Comparison of ENCODE assay signal across 15 cellular contexts in the genomic region with DNA sequence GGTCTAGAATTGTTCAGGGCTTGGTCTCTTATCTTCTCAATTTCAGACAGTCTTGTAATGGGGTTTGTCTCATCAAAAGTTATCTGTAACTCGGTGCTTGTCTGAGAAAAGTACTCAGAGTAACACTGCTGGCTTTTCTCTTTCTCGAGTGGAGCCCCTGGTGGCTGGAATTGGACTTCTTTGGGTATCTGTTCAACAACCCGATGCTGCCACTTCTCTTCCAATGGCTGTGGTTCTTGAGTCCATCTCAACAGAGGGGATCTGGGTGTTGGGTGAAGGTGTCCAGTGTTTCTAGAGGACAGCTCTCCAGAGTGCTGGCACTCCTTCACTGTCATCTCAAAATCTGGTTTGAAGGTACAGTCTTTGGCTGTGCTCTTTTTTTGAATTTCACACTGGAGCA. TPM values are rescaled to one million over a fixed set of nuclear protein-coding genes. Genes with fewer than 3 reads are reported as not detected.
DNase-seq lines count a peak whose midpoint lies in the region; ATAC-seq and TF ChIP-seq lines count a peak whose summit lies in the region.
"Had no signal": no experiment of that assay in that cellular context is flagged by ENCODE, and none has a peak within 500 bp of the region (broad histone marks: within the 10 kb centered on the region; RNA-seq: fewer than 3 reads in every experiment).

No MANE protein-coding gene starts in this region.

- H3F3A ChIP-seq in PC-3 (ENCODE audit: low read length, unreplicated experiment), result no peaks in the 10 kb centered on the region

- H3K4me1 Mint-ChIP-seq in endodermal cell (no peaks in the 10 kb centered on the region), osteocyte (ENCODE audit: unreplicated experiment) (peaks cover 6% of the 10 kb centered on the region)
- H3K4me1 Mint-ChIP-seq in activated T-helper 2 cell treated with anti-CD3 and anti-CD28 coated beads, Interferon-gamma antibody, Interleukin-2, Interleukin-4, amounts not matched to agents 10 μg/mL and 5 μg/mL and 100 μg/mL, durations not matched to agents 14 hours and 24 hours and 36 hours (ENCODE audit: low read depth), result no peaks in the 10 kb centered on the region

- CTCF ChIA-PET in PC-3 (lab: Charles Lee), result no interaction called here

- TF ChIP-seq CTCF in PC-3 (conservative IDR thresholded peaks at IDR 0.05; ENCODE audit: low read depth, low read length) (peak; percentile 53), endodermal cell (conservative IDR thresholded peaks at IDR 0.05) (peak; percentile 65), osteocyte (IDR thresholded peaks at IDR 0.05) (peak; percentile 11), GM20000 (IDR thresholded peaks at IDR 0.05; ENCODE audit: extremely low read depth, missing control alignments) (no peak)

- H3K27ac Mint-ChIP-seq in endodermal cell (no peak overlapping the region), osteocyte (ENCODE audit: unreplicated experiment) (no peak overlapping the region)
- H3K27ac Mint-ChIP-seq in activated T-helper 2 cell treated with anti-CD3 and anti-CD28 coated beads, Interferon-gamma antibody, Interleukin-2, Interleukin-4, amounts not matched to agents 10 μg/mL and 5 μg/mL and 100 μg/mL, durations not matched to agents 14 hours and 24 hours and 36 hours, result no peak overlapping the region
- H3K27ac Mint-ChIP-seq: activated T-cell treated with anti-CD3 and anti-CD28 coated beads, Interleukin-2, amount 50 U/mL, for 72 hours had no signal

- H3K4me3 ChIP-seq in PC-3 (ENCODE audit: low read length), result no peak overlapping the region
- H3K4me3 ChIP-seq in endodermal cell (ENCODE audit: low read length), result no peak overlapping the region
- H3K4me3 ChIP-seq: testis had no signal

- H3K4me1 ChIP-seq in PC-3 (ENCODE audit: insufficient read depth, low read length), result no peaks in the 10 kb centered on the region
- H3K4me1 ChIP-seq in endodermal cell (ENCODE audit: control insufficient read depth, insufficient read depth, low read length), result no peaks in the 10 kb centered on the region
- H3K4me1 ChIP-seq: testis had no signal

- BruUV-seq in PC-3 (replicated peaks; lab: Mats Ljungman, UMichigan), result no TSS peak

- intact Hi-C loops in PC-3 (cut with micrococcal nuclease), result no loop called here
- intact Hi-C loops in activated T-helper 2 cell treated with anti-CD3 and anti-CD28 coated beads, Interferon-gamma antibody, Interleukin-2, Interleukin-4, amounts not matched to agents 10 μg/mL and 5 μg/mL and 100 μg/mL, durations not matched to agents 14 hours and 24 hours and 36 hours (cut with micrococcal nuclease), result no loop called here

- no peak overlapping the region for H3K4me2 ChIP-seq in PC-3 (ENCODE audit: low read length)

- no peak overlapping the region for H3K9ac ChIP-seq in PC-3 (ENCODE audit: low read length)
- H3K9ac ChIP-seq in endodermal cell (ENCODE audit: extremely low read depth, low read length, poor library complexity, severe bottlenecking), result no peak overlapping the region

- 89 to 100% methylated on average over 2 to 3 of the region's 3 CpGs for WGBS in endodermal cell (ENCODE audit: insufficient coverage in 1 of 2, insufficient read length in 1 of 2), 2 experiments

- H2AFZ ChIP-seq in PC-3 (ENCODE audit: low read length), result no peak overlapping the region

- H3K27me3 Mint-ChIP-seq in endodermal cell (ENCODE audit: insufficient read depth) (no peaks in the 10 kb centered on the region), osteocyte (ENCODE audit: unreplicated experiment) (no peaks in the 10 kb centered on the region)
- H3K27me3 Mint-ChIP-seq in activated T-helper 2 cell treated with anti-CD3 and anti-CD28 coated beads, Interferon-gamma antibody, Interleukin-2, Interleukin-4, amounts not matched to agents 10 μg/mL and 5 μg/mL and 100 μg/mL, durations not matched to agents 14 hours and 24 hours and 36 hours (ENCODE audit: low read depth), result no peaks in the 10 kb centered on the region

- H3K36me3 ChIP-seq in PC-3 (ENCODE audit: low read depth, low read length) (peaks cover 8% of the 10 kb centered on the region; the same call in 1 of the 2 replicates), endodermal cell (ENCODE audit: control insufficient read depth, insufficient read depth, low read length) (peaks cover 64% of the 10 kb centered on the region)

- H3K27me3 ChIP-seq in PC-3 (ENCODE audit: low read length) (no peaks in the 10 kb centered on the region), endodermal cell (ENCODE audit: control insufficient read depth, insufficient read depth, low read length, poor library complexity, severe bottlenecking) (no peaks in the 10 kb centered on the region)
- H3K27me3 ChIP-seq: testis had no signal

- H3K9me3 ChIP-seq in PC-3 (ENCODE audit: low read length) (no peaks in the 10 kb centered on the region), endodermal cell (ENCODE audit: control insufficient read depth, low read length) (no peaks in the 10 kb centered on the region)
- H3K9me3 ChIP-seq: testis had no signal

- no peak for ATAC-seq in PC-3
- ATAC-seq in GM21526 (IDR thresholded peaks at IDR 0.05; ENCODE audit: low FRiP score, unreplicated experiment), result no peak
- ATAC-seq: activated T-cell treated with anti-CD3 and anti-CD28 coated beads, Interleukin-2, amount 50 U/mL, for 72 hours had no signal

- POLR2A ChIA-PET in PC-3 (lab: Charles Lee; ENCODE audit: unreplicated experiment), result no interaction called here

- H3K9me3 Mint-ChIP-seq in endodermal cell (no peaks in the 10 kb centered on the region), osteocyte (ENCODE audit: unreplicated experiment) (no peaks in the 10 kb centered on the region)
- H3K9me3 Mint-ChIP-seq in activated T-helper 2 cell treated with anti-CD3 and anti-CD28 coated beads, Interferon-gamma antibody, Interleukin-2, Interleukin-4, amounts not matched to agents 10 μg/mL and 5 μg/mL and 100 μg/mL, durations not matched to agents 14 hours and 24 hours and 36 hours, result no peaks in the 10 kb centered on the region
- H3K9me3 Mint-ChIP-seq: activated T-cell treated with anti-CD3 and anti-CD28 coated beads, Interleukin-2, amount 50 U/mL, for 72 hours had no signal

- no peaks in the 10 kb centered on the region for H3K79me2 ChIP-seq in PC-3 (ENCODE audit: low read length)

- peak; percentile 6 for DNase-seq in DMS 273 (lab: John Stamatoyannopoulos, UW; ENCODE audit: unreplicated experiment)
- no peak for DNase-seq in DMS 273 treated with DMSO at 0.1 percent for 48 hours (lab: John Stamatoyannopoulos, UW)
- DNase-seq in PC-3, result peak; percentile 20
- DNase-seq in endodermal cell, result peak; percentile 71
- DNase-seq in osteocyte (ENCODE audit: extremely low spot score, unreplicated experiment), result no peak
- no peak for DNase-seq in activated T-helper 2 cell treated with anti-CD3 and anti-CD28 coated beads, Interferon-gamma antibody, Interleukin-2, Interleukin-4, amounts not matched to agents 10 μg/mL and 5 μg/mL and 100 μg/mL, durations not matched to agents 14 hours and 24 hours and 36 hours (ENCODE audit: low spot score)
- DNase-seq in GM20000 (ENCODE audit: low spot score), result no peak
- DNase-seq: activated CD4-positive, CD25-positive, alpha-beta regulatory T cell treated with anti-CD3 and anti-CD28 coated beads, Interleukin-2, amount 50 U/mL, for 72 hours; activated T-cell treated with anti-CD3 and anti-CD28 coated beads, Interleukin-2, amount 50 U/mL, for 72 hours; amygdala; Calu3; islet precursor cell; SW 1271; testis had no signal

- no peaks in the 10 kb centered on the region for H4K20me1 ChIP-seq in PC-3 (ENCODE audit: low read length)

- H3K9me2 ChIP-seq in PC-3 (replicated peaks; ENCODE audit: low read length), result no peaks in the 10 kb centered on the region

- H3K4me3 Mint-ChIP-seq in endodermal cell (no peak overlapping the region), osteocyte (ENCODE audit: unreplicated experiment) (no peak overlapping the region)
- no peak overlapping the region for H3K4me3 Mint-ChIP-seq in activated T-helper 2 cell treated with anti-CD3 and anti-CD28 coated beads, Interferon-gamma antibody, Interleukin-2, Interleukin-4, amounts not matched to agents 10 μg/mL and 5 μg/mL and 100 μg/mL, durations not matched to agents 14 hours and 24 hours and 36 hours (ENCODE audit: low read depth)
- H3K4me3 Mint-ChIP-seq: activated T-cell treated with anti-CD3 and anti-CD28 coated beads, Interleukin-2, amount 50 U/mL, for 72 hours had no signal

- H3K27ac ChIP-seq in PC-3 (ENCODE audit: low read length) (no peak overlapping the region), endodermal cell (ENCODE audit: low read depth, low read length) (no peak overlapping the region)
- H3K27ac ChIP-seq: testis had no signal

- peaks cover 39% of the 10 kb centered on the region for H3K36me3 Mint-ChIP-seq in endodermal cell (ENCODE audit: low read depth)
- peaks cover 25% of the 10 kb centered on the region for H3K36me3 Mint-ChIP-seq in osteocyte (ENCODE audit: unreplicated experiment)
- no peaks in the 10 kb centered on the region for H3K36me3 Mint-ChIP-seq in activated T-helper 2 cell treated with anti-CD3 and anti-CD28 coated beads, Interferon-gamma antibody, Interleukin-2, Interleukin-4, amounts not matched to agents 10 μg/mL and 5 μg/mL and 100 μg/mL, durations not matched to agents 14 hours and 24 hours and 36 hours (ENCODE audit: low read depth)

RNA-seq across cellular contexts. Expression of a gene that starts 24.6 kb away (rescaled TPM):
- total RNA-seq in PC-3 (2014; rRNA removed), result 81.5 and 90.8 TPM in 2 replicates
- total RNA-seq in endodermal cell, result 100 to 1,000 TPM; 101 to 113 TPM
- 66.5 TPM for polyA plus RNA-seq in endodermal cell (2013, experiment 1 of 2)
- polyA plus RNA-seq in endodermal cell (2013, experiment 2 of 2), result 66.8 TPM
- total RNA-seq in osteocyte, result 240 and 243 TPM in 2 replicates
- 7.2 and 11.8 TPM in 2 replicates for total RNA-seq in activated T-helper 2 cell treated with anti-CD3 and anti-CD28 coated beads, Interferon-gamma antibody, Interleukin-2, Interleukin-4, amounts not matched to agents 10 μg/mL and 5 μg/mL and 100 μg/mL, durations not matched to agents 14 hours and 24 hours and 36 hours

Comparison
In these comparisons a context has a peak if more than half of its experiments do, and no peak if none do; other contexts are left out.
1. DNase-seq: peak in DMS 273 (single experiment), PC-3 (single experiment) and endodermal cell (single experiment); none in DMS 273 treated with DMSO at 0.1 percent for 48 hours (single experiment), osteocyte (single experiment), activated T-helper 2 cell treated with anti-CD3 and anti-CD28 coated beads, Interferon-gamma antibody, Interleukin-2, Interleukin-4, amounts not matched to agents 10 μg/mL and 5 μg/mL and 100 μg/mL, durations not matched to agents 14 hours and 24 hours and 36 hours (single experiment) and GM20000 (single experiment).